ENCODE assay signal across 26 cellular contexts in genomic region chr12:131076791-131077747, GRCh38.
A peak's percentile ranks its signal among the peaks of the same experiment; 100 is the strongest.
DNase-seq lines count a peak whose midpoint lies in the region; ATAC-seq and TF ChIP-seq lines count a peak whose summit lies in the region.
"Had no signal": no experiment of that assay in that cellular context is flagged by ENCODE, and none has a peak within 500 bp of the region (broad histone marks: within the 10 kb centered on the region; RNA-seq: fewer than 3 reads in every experiment).

No MANE protein-coding gene starts in this region.

- intact Hi-C loops in cardiac septum (cut with DNase I) = no loop called here
- intact Hi-C loops in activated B cell treated with CpG ODN at 0.5 μM for 24 hours (cut with micrococcal nuclease) = no loop called here
- intact Hi-C loops in testis (cut with DNase I; ENCODE audit: low total_unique reads) = no loop called here

- WGBS in testis, 2 donors = 78 to 83% methylated on average over 18 to 25 of the region's 25 CpGs

- no peak for TF ChIP-seq POLR2A in testis (IDR thresholded peaks at IDR 0.05)

- TF ChIP-seq CTCF in right atrium auricular region (IDR thresholded peaks at IDR 0.05) (no peak), activated B cell treated with CpG ODN at 0.5 μM for 24 hours (IDR thresholded peaks at IDR 0.05) (no peak), testis (IDR thresholded peaks at IDR 0.05) (no peak)

- H3K4me1 ChIP-seq in right atrium auricular region (peaks cover 0 to 14% of the 10 kb centered on the region in 2 donors), testis (peaks cover 8% of the 10 kb centered on the region)
- H3K4me1 ChIP-seq: A549, spleen had no signal

- H3K27ac ChIP-seq in right atrium auricular region (no peak overlapping the region), testis (no peak overlapping the region)
- H3K27ac ChIP-seq: A549, hepatocyte, left lung, spleen, thoracic aorta had no signal

- H3K9me3 ChIP-seq in right atrium auricular region = no peaks in the 10 kb centered on the region
- H3K9me3 ChIP-seq in testis = no peaks in the 10 kb centered on the region
- H3K9me3 ChIP-seq: A549, left lung, thoracic aorta had no signal

- DNase-seq in cardiac septum (ENCODE audit: low spot score) = peak; percentile 69
- no peak for DNase-seq in right atrium auricular region (ENCODE audit: low spot score)
- DNase-seq in activated B cell treated with CpG ODN at 0.5 μM for 24 hours = peak; percentile 7
- peak; percentile 81 for DNase-seq in mesenteric fat pad (ENCODE audit: low spot score)
- peak; percentile 6 for DNase-seq in testis
- no peak for DNase-seq in NCI-H1694 (lab: John Stamatoyannopoulos, UW)
- DNase-seq: activated CD8-positive, alpha-beta T cell treated with anti-CD3 and anti-CD28 coated beads for 36 hours; activated gamma-delta T cell treated with Interleukin-2 at 50 U/mL for 16 hours; activated T-cell treated with anti-CD3 and anti-CD28 coated beads, Interleukin-2, amount 50 U/mL, for 1 hour; central memory CD4-positive, alpha-beta T cell; dermis blood vessel endothelial cell; DMS53; GDM1; Kasumi-1; MV-4-11; naive B cell; NCI-H1436 treated with DMSO at 0.1 percent for 48 hours; spleen had no signal

- H3K4me1 Mint-ChIP-seq in activated B cell treated with CpG ODN at 0.5 μM for 24 hours = no peaks in the 10 kb centered on the region
- H3K4me1 Mint-ChIP-seq: B cell, mesothelial cell of epicardium had no signal

- POLR2A ChIA-PET in activated B cell treated with CpG ODN at 0.5 μM for 24 hours (lab: Charles Lee) = no interaction called here

- H3K9me3 Mint-ChIP-seq in activated B cell treated with CpG ODN at 0.5 μM for 24 hours = peaks cover 2% of the 10 kb centered on the region

- H3K4me3 ChIP-seq in right atrium auricular region = no peak overlapping the region
- no peak overlapping the region for H3K4me3 ChIP-seq in testis
- H3K4me3 ChIP-seq: A549, hepatocyte, left lung, spleen, thoracic aorta had no signal

- no peak overlapping the region for H3K4me3 Mint-ChIP-seq in activated B cell treated with CpG ODN at 0.5 μM for 24 hours
- H3K4me3 Mint-ChIP-seq: activated CD8-positive, alpha-beta T cell treated with anti-CD3 and anti-CD28 coated beads for 36 hours; B cell; mesothelial cell of epicardium had no signal

- H3K27me3 ChIP-seq in right atrium auricular region = no peaks in the 10 kb centered on the region
- H3K27me3 ChIP-seq in testis = no peaks in the 10 kb centered on the region
- H3K27me3 ChIP-seq: hepatocyte, left lung had no signal

- CTCF ChIA-PET in activated B cell treated with CpG ODN at 0.5 μM for 24 hours (lab: Charles Lee) = interaction anchor here (1.2 kb wide), 1 partner anchor 28 kb away, joined by 3 read pairs; no protein-coding TSS in a partner anchor

- H3K27ac Mint-ChIP-seq in activated B cell treated with CpG ODN at 0.5 μM for 24 hours = no peak overlapping the region
- H3K27ac Mint-ChIP-seq: activated CD8-positive, alpha-beta T cell treated with anti-CD3 and anti-CD28 coated beads for 36 hours; B cell; mesothelial cell of epicardium; naive B cell had no signal

- H3K27me3 Mint-ChIP-seq in activated B cell treated with CpG ODN at 0.5 μM for 24 hours = no peaks in the 10 kb centered on the region

- H3K36me3 ChIP-seq in right atrium auricular region (peaks cover 52% of the 10 kb centered on the region), testis (ENCODE audit: low read depth, missing control alignments) (no peaks in the 10 kb centered on the region)
- H3K36me3 ChIP-seq: spleen, thoracic aorta had no signal

- no peaks in the 10 kb centered on the region for H3K36me3 Mint-ChIP-seq in activated B cell treated with CpG ODN at 0.5 μM for 24 hours (ENCODE audit: low read depth)
- H3K36me3 Mint-ChIP-seq: mesothelial cell of epicardium had no signal

- no peak for ATAC-seq in activated B cell treated with CpG ODN at 0.5 μM for 24 hours (ENCODE audit: low read depth)
- no peak for ATAC-seq in GM21515 (IDR thresholded peaks at IDR 0.05; ENCODE audit: unreplicated experiment)
- ATAC-seq in HG02588 (IDR thresholded peaks at IDR 0.05; ENCODE audit: unreplicated experiment) = no peak
- ATAC-seq: activated CD8-positive, alpha-beta T cell treated with anti-CD3 and anti-CD28 coated beads for 36 hours had no signal

Comparison
In these comparisons a context has a peak if more than half of its experiments do, and no peak if none do; other contexts are left out.
1. DNase-seq: peak in cardiac septum (single experiment), activated B cell treated with CpG ODN at 0.5 μM for 24 hours (single experiment), mesenteric fat pad (single experiment) and testis (single experiment); none in right atrium auricular region (single experiment) and NCI-H1694 (single experiment).